29 cellular contexts compared by ENCODE assay signal in the genomic region with DNA sequence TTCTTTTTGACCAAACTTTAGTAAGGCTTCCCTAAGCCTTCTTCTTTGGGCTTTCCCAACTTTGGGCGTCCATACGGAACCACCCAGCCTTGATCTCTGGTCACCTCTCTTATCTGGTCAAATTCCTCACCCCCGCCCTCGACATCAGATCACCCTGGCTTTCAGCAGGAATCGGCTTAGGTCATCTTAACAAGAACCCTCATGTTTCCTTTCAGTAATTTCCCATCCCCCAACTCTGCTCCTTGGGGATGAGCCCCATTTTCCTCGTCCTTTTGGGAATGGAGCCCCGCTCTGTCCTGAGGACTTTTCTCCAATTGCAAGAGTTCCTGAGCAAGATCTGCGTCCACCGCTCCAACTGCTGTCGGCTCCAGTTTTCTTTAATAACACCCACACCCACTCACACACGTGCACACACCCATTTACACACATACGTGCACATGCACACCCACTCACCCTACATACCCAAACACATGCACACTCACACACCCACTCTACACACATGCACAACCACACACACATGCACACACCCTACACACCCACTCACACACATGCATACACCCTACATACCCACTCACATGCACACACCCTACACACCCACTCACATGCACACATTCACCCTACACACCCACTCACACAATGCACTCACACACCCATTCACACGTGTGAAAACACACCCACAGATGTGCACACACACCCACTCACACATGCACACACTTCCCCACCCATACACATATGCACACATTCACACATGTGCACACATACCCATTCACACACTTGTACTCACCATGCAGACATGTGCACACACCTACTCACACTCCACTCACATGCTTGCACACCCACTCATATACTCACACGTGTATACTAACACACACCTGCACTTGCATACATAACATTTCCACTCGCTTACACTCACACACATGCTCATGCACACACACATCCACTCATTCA.
A peak's percentile ranks its signal among the peaks of the same experiment; 100 is the strongest.
DNase-seq lines count a peak whose midpoint lies in the region; ATAC-seq, FAIRE-seq and TF ChIP-seq lines count a peak whose summit lies in the region.
"Had no signal": no experiment of that assay in that cellular context is flagged by ENCODE, and none has a peak within 500 bp of the region (broad histone marks: within the 10 kb centered on the region; RNA-seq: fewer than 3 reads in every experiment).

No MANE protein-coding gene starts in this region.

- peaks cover 63% of the 10 kb centered on the region for H3K4me1 Mint-ChIP-seq in activated CD8-positive, alpha-beta T cell treated with anti-CD3 and anti-CD28 coated beads for 36 hours (ENCODE audit: low read depth)
- H3K4me1 Mint-ChIP-seq in activated CD8-positive, alpha-beta T cell treated with anti-CD3 and anti-CD28 coated beads, Interleukin-2, amount 10 ng/mL, durations not matched to agents 7 days and 5 days (ENCODE audit: low read depth): peaks cover 9% of the 10 kb centered on the region
- H3K4me1 Mint-ChIP-seq in endodermal cell: peaks cover 12% of the 10 kb centered on the region

- CTCF ChIA-PET in activated CD8-positive, alpha-beta T cell treated with anti-CD3 and anti-CD28 coated beads for 36 hours (lab: Charles Lee): interaction anchor here (6.4 to 12.5 kb wide), 4 partner anchors 21 to 26 kb away, joined by 53 to 162 read pairs (median 68); no protein-coding TSS in a partner anchor
- CTCF ChIA-PET in activated CD8-positive, alpha-beta T cell treated with anti-CD3 and anti-CD28 coated beads, Interleukin-2, amount 10 ng/mL, durations not matched to agents 7 days and 5 days (lab: Charles Lee): interaction anchor here (0.9 to 11.6 kb wide), 9 partner anchors 8 to 145 kb away, joined by 3 to 170 read pairs (median 17); no protein-coding TSS in a partner anchor

- no peak for TF ChIP-seq POLR2A in erythroblast (IDR thresholded peaks at IDR 0.05; ENCODE audit: low read length)

- no peak for ATAC-seq in activated CD8-positive, alpha-beta T cell treated with anti-CD3 and anti-CD28 coated beads for 36 hours
- no peak for ATAC-seq in activated CD8-positive, alpha-beta T cell treated with anti-CD3 and anti-CD28 coated beads, Interleukin-2, amount 10 ng/mL, durations not matched to agents 7 days and 5 days
- no peak for ATAC-seq in HG02884 (IDR thresholded peaks at IDR 0.05; ENCODE audit: unreplicated experiment)
- ATAC-seq: PC-3; stimulated activated naive B cell treated with anti-CD40 and anti-IgM and Interleukin-4, amounts not matched to agents 10 μg/mL and 1 μg/mL and 100 μg/mL, for 72 hours had no signal

- H3K27me3 Mint-ChIP-seq in activated CD8-positive, alpha-beta T cell treated with anti-CD3 and anti-CD28 coated beads for 36 hours: no peaks in the 10 kb centered on the region
- H3K27me3 Mint-ChIP-seq in activated CD8-positive, alpha-beta T cell treated with anti-CD3 and anti-CD28 coated beads, Interleukin-2, amount 10 ng/mL, durations not matched to agents 7 days and 5 days (ENCODE audit: low read depth): no peaks in the 10 kb centered on the region
- H3K27me3 Mint-ChIP-seq in endodermal cell (ENCODE audit: insufficient read depth): peaks cover 13% of the 10 kb centered on the region
- H3K27me3 Mint-ChIP-seq: activated CD4-positive, alpha-beta memory T cell treated with anti-CD3 and anti-CD28 coated beads for 36 hours; stimulated activated naive B cell treated with anti-CD40 and anti-IgM and Interleukin-4, amounts not matched to agents 10 μg/mL and 1 μg/mL and 100 μg/mL, for 72 hours had no signal

- H4K12ac ChIP-seq in trophoblast cell (ENCODE audit: low read depth, low read length): no peak overlapping the region

- no peak overlapping the region for H3K4me2 ChIP-seq in trophoblast cell (ENCODE audit: low read length)
- H3K4me2 ChIP-seq: hepatocyte, SK-N-SH had no signal

- H2AK5ac ChIP-seq in trophoblast cell (ENCODE audit: low read length): no peak overlapping the region

- H3K23ac ChIP-seq in trophoblast cell (ENCODE audit: low read length): peak overlapping the region; percentile 3

- H3K9me3 Mint-ChIP-seq in activated CD8-positive, alpha-beta T cell treated with anti-CD3 and anti-CD28 coated beads for 36 hours: peaks cover 9% of the 10 kb centered on the region
- H3K9me3 Mint-ChIP-seq in activated CD8-positive, alpha-beta T cell treated with anti-CD3 and anti-CD28 coated beads, Interleukin-2, amount 10 ng/mL, durations not matched to agents 7 days and 5 days (ENCODE audit: insufficient read depth): peaks cover 8% of the 10 kb centered on the region
- peaks cover 3% of the 10 kb centered on the region for H3K9me3 Mint-ChIP-seq in endodermal cell

- no peak overlapping the region for H3K4me3 Mint-ChIP-seq in activated CD8-positive, alpha-beta T cell treated with anti-CD3 and anti-CD28 coated beads for 36 hours
- H3K4me3 Mint-ChIP-seq in activated CD8-positive, alpha-beta T cell treated with anti-CD3 and anti-CD28 coated beads, Interleukin-2, amount 10 ng/mL, durations not matched to agents 7 days and 5 days: no peak overlapping the region
- H3K4me3 Mint-ChIP-seq in endodermal cell: no peak overlapping the region
- H3K4me3 Mint-ChIP-seq: activated CD4-positive, alpha-beta memory T cell treated with anti-CD3 and anti-CD28 coated beads for 36 hours; HFFc6; stimulated activated naive B cell treated with anti-CD40 and anti-IgM and Interleukin-4, amounts not matched to agents 10 μg/mL and 1 μg/mL and 100 μg/mL, for 72 hours; T-helper 1 cell treated with Interleukin-12 subunit alpha and Interleukin-12 subunit beta and Interleukin-4 antibody, amounts not matched to agents 30 μg/mL and 1 μg/mL, for 36 hours had no signal

- H3K14ac ChIP-seq in trophoblast cell (ENCODE audit: low read length): no peak overlapping the region

- H3K9ac ChIP-seq in endodermal cell (ENCODE audit: extremely low read depth, low read length, poor library complexity, severe bottlenecking) (no peak overlapping the region), trophoblast cell (ENCODE audit: low read length) (no peak overlapping the region)
- H3K9ac ChIP-seq: parathyroid adenoma, SK-N-SH had no signal

- H3K27me3 ChIP-seq in endodermal cell (ENCODE audit: control insufficient read depth, insufficient read depth, low read length, poor library complexity, severe bottlenecking) (no peaks in the 10 kb centered on the region), trophoblast cell (ENCODE audit: insufficient read depth, low read length) (no peaks in the 10 kb centered on the region)
- H3K27me3 ChIP-seq: hepatocyte, uterus had no signal

- no peak overlapping the region for H2BK12ac ChIP-seq in trophoblast cell (ENCODE audit: low read length)

- WGBS in endodermal cell (ENCODE audit: insufficient coverage in 1 of 2, insufficient read length in 1 of 2), 2 experiments: 84% methylated on average over 12 to 15 of the region's 15 CpGs
- no CpG with 5 or more reads among the region's 15 CpGs for WGBS in trophoblast cell (ENCODE audit: extremely low coverage, insufficient coverage, insufficient read length)

- H3K36me3 ChIP-seq in endodermal cell (ENCODE audit: control insufficient read depth, insufficient read depth, low read length): no peaks in the 10 kb centered on the region
- no peaks in the 10 kb centered on the region for H3K36me3 ChIP-seq in trophoblast cell (ENCODE audit: control insufficient read depth in 1 of 2, insufficient read depth in 2 of 2, low read length in 2 of 2)
- H3K36me3 ChIP-seq: gastroesophageal sphincter, uterus had no signal

- H3K4me1 ChIP-seq in endodermal cell (ENCODE audit: control insufficient read depth, insufficient read depth, low read length): peaks cover 7% of the 10 kb centered on the region
- no peaks in the 10 kb centered on the region for H3K4me1 ChIP-seq in trophoblast cell (ENCODE audit: control insufficient read depth in 1 of 2, insufficient read depth in 2 of 2, low read length in 2 of 2)
- H3K4me1 ChIP-seq: gastroesophageal sphincter, parathyroid adenoma, uterus had no signal

- H3K27ac ChIP-seq in endodermal cell (ENCODE audit: low read depth, low read length): no peak overlapping the region
- no peak overlapping the region for H3K27ac ChIP-seq in trophoblast cell (ENCODE audit: low read depth, low read length)
- H3K27ac ChIP-seq: gastroesophageal sphincter, hepatocyte, parathyroid adenoma, uterus had no signal

- no peak for TF ChIP-seq CTCF in activated CD8-positive, alpha-beta T cell treated with anti-CD3 and anti-CD28 coated beads for 36 hours (IDR thresholded peaks at IDR 0.05)
- no peak for TF ChIP-seq CTCF in endodermal cell (conservative IDR thresholded peaks at IDR 0.05)

- no peaks in the 10 kb centered on the region for H3K9me3 ChIP-seq in endodermal cell (ENCODE audit: control insufficient read depth, low read length)
- H3K9me3 ChIP-seq in trophoblast cell (ENCODE audit: insufficient read depth, low read depth, low read length): peaks cover 7% of the 10 kb centered on the region
- H3K9me3 ChIP-seq: SK-N-SH, uterus had no signal

- H3K27ac Mint-ChIP-seq in activated CD8-positive, alpha-beta T cell treated with anti-CD3 and anti-CD28 coated beads for 36 hours: no peak overlapping the region
- no peak overlapping the region for H3K27ac Mint-ChIP-seq in activated CD8-positive, alpha-beta T cell treated with anti-CD3 and anti-CD28 coated beads, Interleukin-2, amount 10 ng/mL, durations not matched to agents 7 days and 5 days
- no peak overlapping the region for H3K27ac Mint-ChIP-seq in endodermal cell
- H3K27ac Mint-ChIP-seq: activated CD4-positive, alpha-beta memory T cell treated with anti-CD3 and anti-CD28 coated beads for 36 hours; HFFc6; stimulated activated naive B cell treated with anti-CD40 and anti-IgM and Interleukin-4, amounts not matched to agents 10 μg/mL and 1 μg/mL and 100 μg/mL, for 72 hours; T-helper 1 cell treated with Interleukin-12 subunit alpha and Interleukin-12 subunit beta and Interleukin-4 antibody, amounts not matched to agents 30 μg/mL and 1 μg/mL, for 36 hours had no signal

- no peak overlapping the region for H4K91ac ChIP-seq in trophoblast cell (ENCODE audit: low read depth, low read length)

- no peak overlapping the region for H3K4ac ChIP-seq in trophoblast cell (ENCODE audit: low read depth, low read length)

- intact Hi-C loops in activated CD8-positive, alpha-beta T cell treated with anti-CD3 and anti-CD28 coated beads for 36 hours (cut with micrococcal nuclease): no loop called here

- in situ Hi-C loops in KBM-7 (cut with MboI; ENCODE audit: low pct_unique_long_range_greater_than_20kb, low sequenced_read_pairs): no loop called here

- DNase-seq in activated CD8-positive, alpha-beta T cell treated with anti-CD3 and anti-CD28 coated beads for 36 hours: peak; percentile 20
- no peak for DNase-seq in activated CD8-positive, alpha-beta T cell treated with anti-CD3 and anti-CD28 coated beads, Interleukin-2, amount 10 ng/mL, durations not matched to agents 7 days and 5 days
- DNase-seq in HTR-8/SVneo (ENCODE audit: insufficient read length, low spot score) (no peak), endodermal cell (peak; percentile 69), trophoblast cell (no peak), KBM-7 (no peak), erythroblast (lab: John Stamatoyannopoulos, UW) (no peak)
- DNase-seq: 8988T; activated CD4-positive, alpha-beta memory T cell treated with anti-CD3 and anti-CD28 coated beads for 36 hours; activated gamma-delta T cell; C1 segment of cervical spinal cord; dermis blood vessel endothelial cell; HFFc6; Karpas-422; NCI-H1436 treated with DMSO at 0.1 percent for 48 hours; NCI-H226; NCI-H69; PC-3; SK-N-SH; stimulated activated naive B cell treated with anti-CD40 and anti-IgM and Interleukin-4, amounts not matched to agents 10 μg/mL and 1 μg/mL and 100 μg/mL, for 72 hours; uterus had no signal

- FAIRE-seq in HTR-8/SVneo (lab: Jason Lieb, UNC): peak; percentile 69
- FAIRE-seq: endometrium had no signal

- H3K18ac ChIP-seq in trophoblast cell (ENCODE audit: low read length): no peak overlapping the region

- POLR2A ChIA-PET in activated CD8-positive, alpha-beta T cell treated with anti-CD3 and anti-CD28 coated beads for 36 hours (lab: Charles Lee): interaction anchor here (0.9 to 3.4 kb wide), 5 partner anchors 10 to 31 kb away, joined by 3 to 27 read pairs (median 8); no protein-coding TSS in a partner anchor
- POLR2A ChIA-PET in activated CD8-positive, alpha-beta T cell treated with anti-CD3 and anti-CD28 coated beads, Interleukin-2, amount 10 ng/mL, durations not matched to agents 7 days and 5 days (lab: Charles Lee): interaction anchor here (1.0 kb wide), 2 partner anchors 11 to 213 kb away, joined by 3 to 6 read pairs; no protein-coding TSS in a partner anchor

- no peak overlapping the region for H2BK5ac ChIP-seq in trophoblast cell (ENCODE audit: low read depth, low read length, poor library complexity)

- H3K4me3 ChIP-seq in endodermal cell (ENCODE audit: low read length) (no peak overlapping the region), trophoblast cell (ENCODE audit: low read depth, low read length) (peak overlapping the region; percentile 47)
- H3K4me3 ChIP-seq: gastroesophageal sphincter, hepatocyte, lung, skin epidermis, uterus had no signal

- H2AFZ ChIP-seq in trophoblast cell (ENCODE audit: insufficient read depth, low read length, poor library complexity): no peak overlapping the region
- H2AFZ ChIP-seq: hepatocyte, parathyroid adenoma had no signal

- no peaks in the 10 kb centered on the region for H3K79me1 ChIP-seq in trophoblast cell (ENCODE audit: low read length)

- peaks cover 8% of the 10 kb centered on the region for H3K36me3 Mint-ChIP-seq in activated CD8-positive, alpha-beta T cell treated with anti-CD3 and anti-CD28 coated beads for 36 hours (ENCODE audit: low read depth)
- peaks cover 11% of the 10 kb centered on the region for H3K36me3 Mint-ChIP-seq in activated CD8-positive, alpha-beta T cell treated with anti-CD3 and anti-CD28 coated beads, Interleukin-2, amount 10 ng/mL, durations not matched to agents 7 days and 5 days (ENCODE audit: low read depth)
- H3K36me3 Mint-ChIP-seq in endodermal cell (ENCODE audit: low read depth): no peaks in the 10 kb centered on the region
- H3K36me3 Mint-ChIP-seq: activated CD4-positive, alpha-beta memory T cell treated with anti-CD3 and anti-CD28 coated beads for 36 hours had no signal

- H3K79me2 ChIP-seq in trophoblast cell (ENCODE audit: control insufficient read depth, insufficient read depth, low read length, poor library complexity): no peaks in the 10 kb centered on the region
- H3K79me2 ChIP-seq: hepatocyte, parathyroid adenoma had no signal

- H2BK120ac ChIP-seq in trophoblast cell (ENCODE audit: insufficient read depth, low read length, poor library complexity): no peak overlapping the region

- H4K8ac ChIP-seq in trophoblast cell (ENCODE audit: low read depth, low read length): no peak overlapping the region

Comparison
In these comparisons a context has a peak if more than half of its experiments do, and no peak if none do; other contexts are left out.
1. DNase-seq: peak in activated CD8-positive, alpha-beta T cell treated with anti-CD3 and anti-CD28 coated beads for 36 hours (single experiment) and endodermal cell (single experiment); none in activated CD8-positive, alpha-beta T cell treated with anti-CD3 and anti-CD28 coated beads, Interleukin-2, amount 10 ng/mL, durations not matched to agents 7 days and 5 days (single experiment), HTR-8/SVneo (single experiment), trophoblast cell (0 of 2), KBM-7 (single experiment) and erythroblast (0 of 2).